ENCODE assay signal across 24 cellular contexts in genomic region chr13:38346764-38347163, GRCh38. TPM values are rescaled to one million over a fixed set of nuclear protein-coding genes. Genes with fewer than 3 reads are reported as not detected.
A peak's percentile ranks its signal among the peaks of the same experiment; 100 is the strongest.
DNase-seq lines count a peak whose midpoint lies in the region; TF ChIP-seq lines count a peak whose summit lies in the region.
"Had no signal": no experiment of that assay in that cellular context is flagged by ENCODE, and none has a peak within 500 bp of the region (broad histone marks: within the 10 kb centered on the region; RNA-seq: fewer than 3 reads in every experiment).

No MANE protein-coding gene starts in this region.

- H3K4me3 Mint-ChIP-seq in brain (peak overlapping the region in 3 of 5 experiments; percentile 17 to 50 (median 39)), neural progenitor cell (no peak overlapping the region)
- H3K4me3 Mint-ChIP-seq: activated CD4-positive, alpha-beta memory T cell treated with anti-CD3 and anti-CD28 coated beads, Interleukin-2, amount 10 ng/mL, durations not matched to agents 7 days and 5 days; B cell; memory B cell; T-cell had no signal

- H3K4me1 ChIP-seq in Loucy (ENCODE audit: insufficient read depth, low read length, poor library complexity, severe bottlenecking) (peaks cover 20% of the 10 kb centered on the region), neural progenitor cell (peaks cover 12% of the 10 kb centered on the region)
- H3K4me1 ChIP-seq: SJCRH30, uterus had no signal

- H3K4me2 ChIP-seq in Loucy (ENCODE audit: low read depth, low read length, poor library complexity, severe bottlenecking) (no peak overlapping the region), neural progenitor cell (no peak overlapping the region)

- H3K36me3 ChIP-seq in Loucy (ENCODE audit: insufficient read depth, low read length) (no peaks in the 10 kb centered on the region), neural progenitor cell (no peaks in the 10 kb centered on the region)
- H3K36me3 ChIP-seq: uterus had no signal

- H3K27ac Mint-ChIP-seq in brain (peak overlapping the region in 2 of 5 experiments; percentile 28 to 44), neural progenitor cell (no peak overlapping the region)
- H3K27ac Mint-ChIP-seq: activated CD4-positive, alpha-beta memory T cell treated with anti-CD3 and anti-CD28 coated beads, Interleukin-2, amount 10 ng/mL, durations not matched to agents 7 days and 5 days; B cell; memory B cell; T-cell had no signal

- H3K9me3 Mint-ChIP-seq in brain, result no peaks in the 10 kb centered on the region
- H3K9me3 Mint-ChIP-seq in neural progenitor cell, result no peaks in the 10 kb centered on the region
- H3K9me3 Mint-ChIP-seq: activated CD4-positive, alpha-beta memory T cell treated with anti-CD3 and anti-CD28 coated beads, Interleukin-2, amount 10 ng/mL, durations not matched to agents 7 days and 5 days; memory B cell; naive B cell; T-cell had no signal

- H3F3A ChIP-seq in Loucy (ENCODE audit: low read depth) (no peaks in the 10 kb centered on the region), neural progenitor cell (ENCODE audit: low read depth) (no peaks in the 10 kb centered on the region)

- no peak overlapping the region for H3K4me3 ChIP-seq in Loucy (ENCODE audit: low read length, poor library complexity, severe bottlenecking)
- no peak overlapping the region for H3K4me3 ChIP-seq in neural progenitor cell
- H3K4me3 ChIP-seq: K562, SJCRH30, uterus had no signal

- peaks cover 12% of the 10 kb centered on the region for H3K27me3 Mint-ChIP-seq in brain
- no peaks in the 10 kb centered on the region for H3K27me3 Mint-ChIP-seq in neural progenitor cell (ENCODE audit: insufficient read depth, low read depth)
- H3K27me3 Mint-ChIP-seq: B cell, memory B cell, T-cell had no signal

- H4K20me1 ChIP-seq in Loucy (ENCODE audit: insufficient read depth, low read length, poor library complexity, severe bottlenecking) (peaks cover 21% of the 10 kb centered on the region), neural progenitor cell (ENCODE audit: low read depth) (no peaks in the 10 kb centered on the region)

- DNase-seq in NCI-H146 (lab: John Stamatoyannopoulos, UW), result peak; percentile 43
- no peak for DNase-seq in NCI-H146 treated with DMSO at 0.1 percent for 48 hours (lab: John Stamatoyannopoulos, UW; ENCODE audit: unreplicated experiment)
- DNase-seq in neural progenitor cell (ENCODE audit: low spot score), result no peak
- DNase-seq in effector CD8-positive, alpha-beta T cell (lab: John Stamatoyannopoulos, UW), result no peak
- no peak for DNase-seq in stimulated activated CD8-positive, alpha-beta memory T cell treated with anti-CD3 and anti-CD28 coated beads, Interleukin-4, amount 100 ng/mL, for 48 hours
- DNase-seq in T-helper 9 cell, result no peak
- DNase-seq: activated CD4-positive, alpha-beta memory T cell treated with anti-CD3 and anti-CD28 coated beads, Interleukin-2, amount 10 ng/mL, durations not matched to agents 7 days and 5 days; activated CD4-positive, CD25-positive, alpha-beta regulatory T cell treated with anti-CD3 and anti-CD28 coated beads, Interleukin-2, amount 50 U/mL, for 72 hours; activated effector memory CD4-positive, alpha-beta T cell treated with Interleukin-2 at 50 U/mL for 16 hours; cerebellar nuclear complex; DND-41; head of caudate nucleus; left colon; naive B cell; SJCRH30; small intestine; stimulated activated CD4-positive, alpha-beta T cell treated with anti-CD3 and anti-CD28 coated beads, Interleukin-2, amount 100 ng/mL, for 24 hours; T-cell; uterus had no signal

- no peaks in the 10 kb centered on the region for H3K9me2 ChIP-seq in Loucy (replicated peaks; ENCODE audit: low read depth, low read length)

- peaks cover 20% of the 10 kb centered on the region for H3K79me2 ChIP-seq in Loucy (ENCODE audit: insufficient read depth, low read length)
- peaks cover 19% of the 10 kb centered on the region for H3K79me2 ChIP-seq in neural progenitor cell (ENCODE audit: low read depth)

- H3K27ac ChIP-seq in neural progenitor cell, result no peak overlapping the region
- H3K27ac ChIP-seq: SJCRH30, uterus had no signal

- H3K9me3 ChIP-seq in Loucy (ENCODE audit: insufficient read depth, low read depth, low read length), result no peaks in the 10 kb centered on the region
- no peaks in the 10 kb centered on the region for H3K9me3 ChIP-seq in neural progenitor cell (ENCODE audit: low read depth)
- H3K9me3 ChIP-seq: SJCRH30, uterus had no signal

- 0 out of 2 replicates have a peak overlapping the region, but pooled peaks have one; percentile 24 for H2AFZ ChIP-seq in Loucy (ENCODE audit: low read length)
- H2AFZ ChIP-seq in neural progenitor cell (replicated peaks), result peak overlapping the region; percentile 65

- no peaks in the 10 kb centered on the region for H3K27me3 ChIP-seq in Loucy (ENCODE audit: insufficient read depth, low read length, poor library complexity, severe bottlenecking)
- H3K27me3 ChIP-seq in neural progenitor cell, result no peaks in the 10 kb centered on the region
- H3K27me3 ChIP-seq: SJCRH30, uterus had no signal

- H3K4me1 Mint-ChIP-seq in brain (peaks cover 42% of the 10 kb centered on the region), neural progenitor cell (peaks cover 22% of the 10 kb centered on the region)

- H3K36me3 Mint-ChIP-seq in brain (peaks cover 16% of the 10 kb centered on the region), neural progenitor cell (peaks cover 3% of the 10 kb centered on the region)

- H3K9ac ChIP-seq in Loucy (ENCODE audit: low read depth, low read length, poor library complexity, severe bottlenecking) (no peak overlapping the region), neural progenitor cell (no peak overlapping the region)

- TF ChIP-seq CTCF in Loucy (conservative IDR thresholded peaks at IDR 0.05; ENCODE audit: low read length) (no peak), brain (conservative IDR thresholded peaks at IDR 0.05) (no peak), neural progenitor cell (IDR thresholded peaks at IDR 0.05) (no peak)

RNA-seq across cellular contexts. Expression of gene UFM1, which starts 2.9 kb away (rescaled TPM):
- polyA plus RNA-seq in brain (ENCODE audit: insufficient read depth, low read depth, low replicate concordance), result 9.7 TPM
- 52.8 and 76.0 TPM in 2 replicates for total RNA-seq in neural progenitor cell (ENCODE audit: low replicate concordance)
